ENCODE assay signal across 8 cellular contexts in genomic region chr7:151172273-151173141, GRCh38. TPM values are rescaled to one million over a fixed set of nuclear protein-coding genes. Genes with fewer than 3 reads are reported as not detected.
DNase-seq lines count a peak whose midpoint lies in the region; ATAC-seq, FAIRE-seq and TF ChIP-seq lines count a peak whose summit lies in the region.

No MANE protein-coding gene starts in this region.

- TF ChIP-seq CTCF in activated B cell treated with CpG ODN at 0.5 μM for 24 hours (IDR thresholded peaks at IDR 0.05) (peak; percentile 100), bronchial epithelial cell (IDR thresholded peaks at IDR 0.05; ENCODE audit: insufficient read depth, low read length, severe bottlenecking) (peak; percentile 100)

- POLR2A ChIA-PET in activated B cell treated with CpG ODN at 0.5 μM for 24 hours (lab: Charles Lee) = no interaction called here

- no peak overlapping the region for H3K4me3 Mint-ChIP-seq in activated B cell treated with CpG ODN at 0.5 μM for 24 hours

- no peaks in the 10 kb centered on the region for H3K36me3 Mint-ChIP-seq in activated B cell treated with CpG ODN at 0.5 μM for 24 hours (ENCODE audit: low read depth)

- peaks cover 19% of the 10 kb centered on the region for H3K27me3 ChIP-seq in bronchial epithelial cell (ENCODE audit: control insufficient read depth, insufficient read depth, low read length)

- H3K4me1 Mint-ChIP-seq in activated B cell treated with CpG ODN at 0.5 μM for 24 hours = peaks cover 6% of the 10 kb centered on the region

- H3K27me3 Mint-ChIP-seq in activated B cell treated with CpG ODN at 0.5 μM for 24 hours = peaks cover 56% of the 10 kb centered on the region

- no peak overlapping the region for H3K27ac Mint-ChIP-seq in activated B cell treated with CpG ODN at 0.5 μM for 24 hours

- no peaks in the 10 kb centered on the region for H3K36me3 ChIP-seq in bronchial epithelial cell (ENCODE audit: control insufficient read depth, insufficient read depth, low read length)

- ATAC-seq in HG02623 (IDR thresholded peaks at IDR 0.05; ENCODE audit: unreplicated experiment) (peak; percentile 62), activated B cell treated with CpG ODN at 0.5 μM for 24 hours (ENCODE audit: low read depth) (peak; percentile 86), left colon (peak; percentile 76)

- no peak overlapping the region for H3K4me3 ChIP-seq in bronchial epithelial cell (ENCODE audit: low read depth, low read length)

- DNase-seq in DMS79 treated with DMSO at 0.1 percent for 48 hours (lab: John Stamatoyannopoulos, UW) (peak; percentile 24), DMS79 (lab: John Stamatoyannopoulos, UW) (no peak), NCI-H2171 treated with DMSO at 0.1 percent for 48 hours (lab: John Stamatoyannopoulos, UW) (peak; percentile 65), activated B cell treated with CpG ODN at 0.5 μM for 24 hours (peak; percentile 72), bronchial epithelial cell (ENCODE audit: low read depth) (peak; percentile 35), left colon (peak in 1 of 2 donors; percentile 77)
- peak; percentile 79 for DNase-seq in stimulated activated CD4-positive, alpha-beta T cell treated with anti-CD3 and anti-CD28 coated beads, Interleukin-4, amount 100 ng/mL, for 1 hour

- FAIRE-seq in bronchial epithelial cell (lab: Jason Lieb, UNC) = no peak

- no peaks in the 10 kb centered on the region for H3K9me3 Mint-ChIP-seq in activated B cell treated with CpG ODN at 0.5 μM for 24 hours

- CTCF ChIA-PET in activated B cell treated with CpG ODN at 0.5 μM for 24 hours (lab: Charles Lee) = interaction anchor here (1.1 to 1.2 kb wide), 2 partner anchors 48 to 55 kb away, joined by 4 to 5 read pairs; partner anchors contain the start of gene ABCF2

- intact Hi-C loops in activated B cell treated with CpG ODN at 0.5 μM for 24 hours (cut with micrococcal nuclease) (loop anchor here (1.0 to 2.0 kb wide), 3 partner anchors 48 to 160 kb away; no protein-coding TSS in a partner anchor), left colon (cut with DNase I, micrococcal nuclease) (loop anchor here (2.0 to 5.0 kb wide), 2 partner anchors 48 to 50 kb away; no protein-coding TSS in a partner anchor)

RNA-seq across cellular contexts. Expression of gene GBX1, which starts 5.0 kb away (rescaled TPM):
- total RNA-seq in activated B cell treated with CpG ODN at 0.5 μM for 24 hours (not detected in 2 replicates), bronchial epithelial cell (not detected in 2 replicates), left colon (not detected)

RNA-seq across cellular contexts. Expression of gene ASB10, which starts 14.5 kb away (rescaled TPM):
- total RNA-seq in activated B cell treated with CpG ODN at 0.5 μM for 24 hours (not detected in 2 replicates), bronchial epithelial cell (not detected in 2 replicates), left colon (not detected)

RNA-seq across cellular contexts. Expression of gene H2BK1, which starts 37.8 kb away (rescaled TPM):
- 0.76 and 1.8 TPM in 2 replicates for total RNA-seq in activated B cell treated with CpG ODN at 0.5 μM for 24 hours
- not detected in 2 replicates for total RNA-seq in bronchial epithelial cell
- not detected for total RNA-seq in left colon

RNA-seq across cellular contexts. Expression of gene ABCF2, which starts 54.5 kb away (rescaled TPM):
- 47.3 and 52.4 TPM in 2 replicates for total RNA-seq in activated B cell treated with CpG ODN at 0.5 μM for 24 hours
- total RNA-seq in bronchial epithelial cell = 60.9 and 85.8 TPM in 2 replicates
- 10 to 100 TPM; 27.9 to 28.0 TPM for total RNA-seq in left colon

RNA-seq across cellular contexts. Expression of gene CHPF2, which starts 59.8 kb away (rescaled TPM):
- 32.4 and 41.2 TPM in 2 replicates for total RNA-seq in activated B cell treated with CpG ODN at 0.5 μM for 24 hours
- 23.4 and 25.0 TPM in 2 replicates for total RNA-seq in bronchial epithelial cell
- total RNA-seq in left colon = 10 to 100 TPM; 46.8 to 48.8 TPM
